Comparison of ENCODE assay signal across 21 cellular contexts in genomic region chr5:1113332-1113690, GRCh38. TPM values are rescaled to one million over a fixed set of nuclear protein-coding genes. Genes with fewer than 3 reads are reported as not detected.
DNase-seq lines count a peak whose midpoint lies in the region; ATAC-seq, FAIRE-seq and TF ChIP-seq lines count a peak whose summit lies in the region.
"Had no signal": no experiment of that assay in that cellular context is flagged by ENCODE, and none has a peak within 500 bp of the region (broad histone marks: within the 10 kb centered on the region; RNA-seq: fewer than 3 reads in every experiment).

No MANE protein-coding gene starts in this region.

- H3K36me3 ChIP-seq in KMS-11 (ENCODE audit: insufficient read depth) (no peaks in the 10 kb centered on the region), astrocyte (ENCODE audit: insufficient read depth, low read length) (no peaks in the 10 kb centered on the region)
- H3K36me3 ChIP-seq: sigmoid colon had no signal

- DNase-seq in activated CD4-positive, alpha-beta T cell treated with anti-CD3 and anti-CD28 coated beads, Interleukin-2, amount 10 ng/mL, durations not matched to agents 24 days and 14 days: no peak
- no peak for DNase-seq in activated CD4-positive, alpha-beta T cell treated with anti-CD3 and anti-CD28 coated beads for 48 hours
- DNase-seq in astrocyte (ENCODE audit: low read depth) (no peak), neural crest cell (ENCODE audit: low read depth, low spot score) (no peak), NCI-H82 treated with DMSO at 0.1 percent for 48 hours (lab: John Stamatoyannopoulos, UW; ENCODE audit: unreplicated experiment) (no peak), cerebellum (ENCODE audit: low spot score) (no peak)
- DNase-seq: DND-41; IMR-90; NCI-H187 treated with DMSO at 0.1 percent for 48 hours; NK-92 treated with Interleukin-12 subunit alpha and Interleukin-12 subunit beta, amount 100 ng/mL, for 24 hours; Right ventricle myocardium superior; sigmoid colon; stimulated activated naive CD8-positive, alpha-beta T cell treated with anti-CD3 and anti-CD28 coated beads, Interleukin-15, Interleukin-2, amounts not matched to agents 100 U/mL and 50 U/mL, for 24 hours had no signal

- H3K4me3 ChIP-seq in KMS-11 (IDR thresholded peaks at IDR 0.05; ENCODE audit: insufficient read depth, low read depth, low read length): no peak overlapping the region
- no peak overlapping the region for H3K4me3 ChIP-seq in astrocyte (ENCODE audit: insufficient read depth, low read depth, low read length)
- H3K4me3 ChIP-seq: GM23338, sigmoid colon had no signal

- H4K20me1 ChIP-seq in KMS-11 (ENCODE audit: insufficient read depth) (0 out of 2 replicates have a peak, but pooled peaks cover 3% of the 10 kb centered on the region), astrocyte (ENCODE audit: insufficient read depth, low read length) (no peaks in the 10 kb centered on the region)

- H3K27me3 Mint-ChIP-seq in activated CD4-positive, alpha-beta T cell treated with anti-CD3 and anti-CD28 coated beads, Interleukin-2, amount 10 ng/mL, durations not matched to agents 24 days and 14 days: peaks cover 4% of the 10 kb centered on the region
- H3K27me3 Mint-ChIP-seq in astrocyte (ENCODE audit: low read depth, unreplicated experiment) (peaks cover 7% of the 10 kb centered on the region), neural crest cell (ENCODE audit: low read depth) (no peaks in the 10 kb centered on the region)
- H3K27me3 Mint-ChIP-seq: activated naive CD8-positive, alpha-beta T cell had no signal

- peaks cover 18% of the 10 kb centered on the region for H3K4me1 Mint-ChIP-seq in activated CD4-positive, alpha-beta T cell treated with anti-CD3 and anti-CD28 coated beads, Interleukin-2, amount 10 ng/mL, durations not matched to agents 24 days and 14 days
- H3K4me1 Mint-ChIP-seq in astrocyte (ENCODE audit: low read depth, unreplicated experiment) (peaks cover 12% of the 10 kb centered on the region), neural crest cell (peaks cover 7% of the 10 kb centered on the region)

- H3K27me3 ChIP-seq in KMS-11 (ENCODE audit: insufficient read depth, low read depth) (no peaks in the 10 kb centered on the region), astrocyte (ENCODE audit: insufficient read depth, low read length) (peaks cover 15% of the 10 kb centered on the region)
- H3K27me3 ChIP-seq: sigmoid colon had no signal

- H3K4me3 Mint-ChIP-seq in activated CD4-positive, alpha-beta T cell treated with anti-CD3 and anti-CD28 coated beads, Interleukin-2, amount 10 ng/mL, durations not matched to agents 24 days and 14 days: peak overlapping the region; percentile 47
- H3K4me3 Mint-ChIP-seq in astrocyte (ENCODE audit: unreplicated experiment) (peak overlapping the region; percentile 40), neural crest cell (peak overlapping the region; percentile 71)

- no peak for FAIRE-seq in astrocyte (lab: Jason Lieb, UNC)
- FAIRE-seq: A204.1, frontal cortex had no signal

- no peak overlapping the region for H3K27ac Mint-ChIP-seq in activated CD4-positive, alpha-beta T cell treated with anti-CD3 and anti-CD28 coated beads, Interleukin-2, amount 10 ng/mL, durations not matched to agents 24 days and 14 days
- H3K27ac Mint-ChIP-seq in astrocyte (ENCODE audit: unreplicated experiment): no peak overlapping the region
- no peak overlapping the region for H3K27ac Mint-ChIP-seq in neural crest cell (ENCODE audit: unreplicated experiment)
- H3K27ac Mint-ChIP-seq: activated naive CD8-positive, alpha-beta T cell; dendritic cell treated with granulocyte-macrophage colony-stimulating factor and Interleukin-4, amounts not matched to agents 40 ng/mL and 50 ng/mL, for 4 days; GM23338 had no signal

- TF ChIP-seq CTCF in KMS-11 (conservative IDR thresholded peaks at IDR 0.05; ENCODE audit: low read depth, low read length): no peak
- TF ChIP-seq CTCF in astrocyte (IDR thresholded peaks at IDR 0.05; ENCODE audit: insufficient read depth, low read depth, low read length): no peak
- TF ChIP-seq CTCF in neural crest cell (conservative IDR thresholded peaks at IDR 0.05): no peak

- H3K27ac ChIP-seq in KMS-11 (peak overlapping the region; percentile 86), astrocyte (ENCODE audit: low read depth, low read length) (no peak overlapping the region)
- H3K27ac ChIP-seq: sigmoid colon had no signal

- H2AFZ ChIP-seq in KMS-11 (ENCODE audit: low read depth): peak overlapping the region; percentile 25; the same call in 1 of the 2 replicates
- no peak overlapping the region for H2AFZ ChIP-seq in astrocyte (ENCODE audit: low read depth, low read length)
- H2AFZ ChIP-seq: GM23338 had no signal

- H3K79me2 ChIP-seq in KMS-11 (ENCODE audit: insufficient read depth, low read depth) (peaks cover 35% of the 10 kb centered on the region), astrocyte (ENCODE audit: insufficient read depth, low read length) (no peaks in the 10 kb centered on the region)

- ATAC-seq in GM18520 (IDR thresholded peaks at IDR 0.05; ENCODE audit: unreplicated experiment): no peak
- ATAC-seq: activated CD4-positive, CD25-positive, alpha-beta regulatory T cell treated with anti-CD3 and anti-CD28 coated beads, Interleukin-2, amount 50 U/mL, for 24 hours; GM23338; stimulated activated naive CD8-positive, alpha-beta T cell treated with anti-CD3 and anti-CD28 coated beads, Interleukin-15, Interleukin-2, amounts not matched to agents 100 U/mL and 50 U/mL, for 24 hours had no signal

- H3K9me3 ChIP-seq in astrocyte (ENCODE audit: insufficient read depth, low read depth, low read length): no peaks in the 10 kb centered on the region
- H3K9me3 ChIP-seq: sigmoid colon had no signal

- no peaks in the 10 kb centered on the region for H3K9me3 Mint-ChIP-seq in activated CD4-positive, alpha-beta T cell treated with anti-CD3 and anti-CD28 coated beads, Interleukin-2, amount 10 ng/mL, durations not matched to agents 24 days and 14 days
- no peaks in the 10 kb centered on the region for H3K9me3 Mint-ChIP-seq in astrocyte (ENCODE audit: unreplicated experiment)
- no peaks in the 10 kb centered on the region for H3K9me3 Mint-ChIP-seq in neural crest cell
- H3K9me3 Mint-ChIP-seq: dendritic cell treated with granulocyte-macrophage colony-stimulating factor and Interleukin-4, amounts not matched to agents 40 ng/mL and 50 ng/mL, for 4 days; GM23338 had no signal

- intact Hi-C loops in activated CD4-positive, alpha-beta T cell treated with anti-CD3 and anti-CD28 coated beads, Interleukin-2, amount 10 ng/mL, durations not matched to agents 24 days and 14 days (cut with micrococcal nuclease): loop anchor here (10.0 kb wide), 1 partner anchor 201 kb away; no protein-coding TSS in a partner anchor

- peaks cover 2% of the 10 kb centered on the region for H3K36me3 Mint-ChIP-seq in activated CD4-positive, alpha-beta T cell treated with anti-CD3 and anti-CD28 coated beads, Interleukin-2, amount 10 ng/mL, durations not matched to agents 24 days and 14 days (ENCODE audit: low read depth)
- H3K36me3 Mint-ChIP-seq in astrocyte (ENCODE audit: low read depth, unreplicated experiment) (peaks cover 2% of the 10 kb centered on the region), neural crest cell (ENCODE audit: low read depth) (no peaks in the 10 kb centered on the region)
- H3K36me3 Mint-ChIP-seq: activated naive CD8-positive, alpha-beta T cell had no signal

- peaks cover 41% of the 10 kb centered on the region for H3K4me1 ChIP-seq in KMS-11 (ENCODE audit: low read depth, poor library complexity, severe bottlenecking)
- no peaks in the 10 kb centered on the region for H3K4me1 ChIP-seq in astrocyte (ENCODE audit: insufficient read depth, low read length)

- H3K9ac ChIP-seq in KMS-11: peak overlapping the region; percentile 63; the same call in 1 of the 2 replicates
- H3K9ac ChIP-seq in astrocyte (ENCODE audit: low read length): no peak overlapping the region

- H3K4me2 ChIP-seq in KMS-11 (peak overlapping the region; percentile 87), astrocyte (ENCODE audit: low read length) (no peak overlapping the region)
- H3K4me2 ChIP-seq: GM23338 had no signal

RNA-seq across cellular contexts. Expression of gene SLC12A7, which starts 1.4 kb away (rescaled TPM):
- 32.1 and 33.4 TPM in 2 replicates for total RNA-seq in activated CD4-positive, alpha-beta T cell treated with anti-CD3 and anti-CD28 coated beads, Interleukin-2, amount 10 ng/mL, durations not matched to agents 24 days and 14 days
- total RNA-seq in astrocyte (28.6 and 30.5 TPM in 2 replicates), neural crest cell (34.7 and 40.7 TPM in 2 replicates), cerebellum (10.1 TPM)
